In genomic region chr3:152284906-152285305, GRCh38 we compare ENCODE assay signal across 15 cellular contexts. TPM values are rescaled to one million over a fixed set of nuclear protein-coding genes. Genes with fewer than 3 reads are reported as not detected.
DNase-seq lines count a peak whose midpoint lies in the region; ATAC-seq lines count a peak whose summit lies in the region.
"Had no signal": no experiment of that assay in that cellular context is flagged by ENCODE, and none has a peak within 500 bp of the region (broad histone marks: within the 10 kb centered on the region; RNA-seq: fewer than 3 reads in every experiment).

No MANE protein-coding gene starts in this region.

- no peaks in the 10 kb centered on the region for H3K27me3 Mint-ChIP-seq in activated T-cell treated with anti-CD3 and anti-CD28 coated beads, Interleukin-2, amount 50 U/mL, for 24 hours
- no peaks in the 10 kb centered on the region for H3K27me3 Mint-ChIP-seq in T-cell

- no peaks in the 10 kb centered on the region for H3K9me3 ChIP-seq in effector memory CD4-positive, alpha-beta T cell (ENCODE audit: control insufficient read depth, low read length)
- H3K9me3 ChIP-seq: spleen, upper lobe of left lung had no signal

- no peak overlapping the region for H3K4me3 ChIP-seq in effector memory CD4-positive, alpha-beta T cell (ENCODE audit: insufficient read depth, low read depth, low read length, poor library complexity, severe bottlenecking)
- H3K4me3 ChIP-seq: upper lobe of left lung had no signal

- H3K9me3 Mint-ChIP-seq in activated T-cell treated with anti-CD3 and anti-CD28 coated beads, Interleukin-2, amount 50 U/mL, for 24 hours, result no peaks in the 10 kb centered on the region
- H3K9me3 Mint-ChIP-seq in T-cell, result no peaks in the 10 kb centered on the region

- H3K4me3 Mint-ChIP-seq in activated T-cell treated with anti-CD3 and anti-CD28 coated beads, Interleukin-2, amount 50 U/mL, for 24 hours, result peak overlapping the region; percentile 61
- peak overlapping the region; percentile 59 to 72 (median 71) for H3K4me3 Mint-ChIP-seq in T-cell

- peak overlapping the region; percentile 44 for H3K27ac ChIP-seq in effector memory CD4-positive, alpha-beta T cell (ENCODE audit: insufficient read depth, low read length, poor library complexity, severe bottlenecking)

- peaks cover 43% of the 10 kb centered on the region for H3K4me1 ChIP-seq in effector memory CD4-positive, alpha-beta T cell (ENCODE audit: control insufficient read depth, insufficient read depth, low read length, poor library complexity, severe bottlenecking)

- H3K27ac Mint-ChIP-seq in activated T-cell treated with anti-CD3 and anti-CD28 coated beads, Interleukin-2, amount 50 U/mL, for 24 hours, result peak overlapping the region; percentile 91
- peak overlapping the region; percentile 82 to 85 for H3K27ac Mint-ChIP-seq in T-cell

- no peak for DNase-seq in activated T-cell treated with anti-CD3 and anti-CD28 coated beads, Interleukin-2, amount 50 U/mL, for 24 hours
- no peak for DNase-seq in activated T-cell treated with anti-CD3 and anti-CD28 coated beads, Interleukin-2, amount 50 U/mL, for 48 hours
- DNase-seq in T-cell, result no peak
- DNase-seq in effector memory CD4-positive, alpha-beta T cell, result no peak
- no peak for DNase-seq in stimulated activated naive CD8-positive, alpha-beta T cell treated with anti-CD3 and anti-CD28 coated beads, Interleukin-15, Interleukin-2, amounts not matched to agents 100 U/mL and 50 U/mL, for 24 hours
- DNase-seq in NCI-H1694 (lab: John Stamatoyannopoulos, UW), result no peak
- no peak for DNase-seq in NCI-H187 (lab: John Stamatoyannopoulos, UW)
- DNase-seq: head of caudate nucleus, KG1, NCI-H1694 treated with DMSO at 0.1 percent for 48 hours, NCI-H526 treated with DMSO at 0.1 percent for 48 hours, spleen, upper lobe of left lung had no signal

- no peaks in the 10 kb centered on the region for H3K27me3 ChIP-seq in effector memory CD4-positive, alpha-beta T cell (replicated peaks; ENCODE audit: control insufficient read depth, insufficient read depth, low read length, poor library complexity, severe bottlenecking)
- H3K27me3 ChIP-seq: spleen, upper lobe of left lung had no signal

- H3K36me3 ChIP-seq in effector memory CD4-positive, alpha-beta T cell (ENCODE audit: control insufficient read depth, insufficient read depth, low read length), result no peaks in the 10 kb centered on the region
- H3K36me3 ChIP-seq: spleen, upper lobe of left lung had no signal

- CTCF ChIA-PET in T-cell (lab: Charles Lee), result interaction anchor here (0.5 to 3.0 kb wide), 8 partner anchors 21 to 159 kb away, joined by 3 to 9 read pairs (median 3); no protein-coding TSS in a partner anchor

- ATAC-seq in T-cell (replicated peaks in 1 of 4), result peak; percentile 69 to 82 (median 78)
- ATAC-seq in stimulated activated naive CD8-positive, alpha-beta T cell treated with anti-CD3 and anti-CD28 coated beads, Interleukin-15, Interleukin-2, amounts not matched to agents 100 U/mL and 50 U/mL, for 24 hours, result peak; percentile 79
- no peak for ATAC-seq in GM21786 (IDR thresholded peaks at IDR 0.05; ENCODE audit: unreplicated experiment)
- ATAC-seq: left lobe of liver had no signal

- H3K36me3 Mint-ChIP-seq in activated T-cell treated with anti-CD3 and anti-CD28 coated beads, Interleukin-2, amount 50 U/mL, for 24 hours (ENCODE audit: low read depth), result peaks cover 22% of the 10 kb centered on the region
- H3K36me3 Mint-ChIP-seq in T-cell, result no peaks in the 10 kb centered on the region

- POLR2A ChIA-PET in T-cell (lab: Charles Lee), result interaction anchor here (0.6 to 2.6 kb wide), 14 partner anchors 8 to 103 kb away, joined by 3 to 15 read pairs (median 3); partner anchors contain the start of gene MBNL1 (in 1 of the 2)

- peaks cover 81% of the 10 kb centered on the region for H3K4me1 Mint-ChIP-seq in activated T-cell treated with anti-CD3 and anti-CD28 coated beads, Interleukin-2, amount 50 U/mL, for 24 hours (ENCODE audit: low read depth)
- peaks cover 83 to 91% (median 87%) of the 10 kb centered on the region in 3 donors for H3K4me1 Mint-ChIP-seq in T-cell

RNA-seq across cellular contexts. Expression of gene MBNL1, which starts 16.2 kb away (rescaled TPM):
- total RNA-seq in T-cell, result 100 to 1,000 TPM; 408 to 705 (median 423) TPM
